ENCODE assay signal across 7 cellular contexts in the genomic region with DNA sequence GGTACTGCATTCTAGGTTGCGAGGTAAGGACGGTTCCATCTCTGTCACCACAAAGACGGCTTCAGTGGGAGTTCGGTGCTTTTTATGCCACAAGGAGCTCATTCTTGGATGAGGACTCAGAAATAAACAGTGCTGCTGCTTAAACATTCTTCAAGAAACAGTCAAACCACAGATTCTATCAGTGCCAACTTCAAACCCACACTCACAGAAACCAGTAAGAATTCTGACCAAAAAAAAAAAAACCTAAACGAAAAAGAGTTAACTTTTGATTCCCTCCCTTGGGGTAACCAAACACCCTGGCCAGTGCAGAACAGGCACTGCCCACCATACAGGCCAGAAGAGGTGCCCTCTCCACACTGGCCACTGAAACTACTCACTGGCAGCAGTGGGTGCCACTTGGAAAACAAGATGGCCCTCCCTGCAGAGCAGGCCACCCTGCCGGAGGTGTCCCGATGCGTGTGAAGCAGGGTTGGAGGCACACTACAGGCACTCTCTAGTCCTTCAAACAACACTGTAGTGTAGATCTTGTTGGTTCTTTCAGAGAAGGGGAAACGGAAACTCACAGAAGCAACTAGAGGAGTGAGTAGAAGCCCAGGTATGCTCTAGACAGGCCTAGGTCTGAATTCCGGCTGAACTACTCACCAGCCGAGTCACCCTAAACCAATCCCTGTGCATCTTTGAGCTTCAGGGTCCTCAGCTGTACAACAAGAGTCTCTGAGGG.
DNase-seq lines count a peak whose midpoint lies in the region; ATAC-seq and TF ChIP-seq lines count a peak whose summit lies in the region.

No MANE protein-coding gene starts in this region.

- H3K4me3 Mint-ChIP-seq in T-helper 1 cell treated with Interleukin-12 subunit alpha and Interleukin-12 subunit beta and Interleukin-4 antibody, amounts not matched to agents 30 μg/mL and 1 μg/mL, for 36 hours = no peak overlapping the region

- H3K4me3 ChIP-seq in cardiac fibroblast (replicated peaks in 1 of 2; ENCODE audit: low read depth in 2 of 2, low read length in 2 of 2) (no peak overlapping the region), right atrium auricular region (no peak overlapping the region)

- no peaks in the 10 kb centered on the region for H3K36me3 Mint-ChIP-seq in T-helper 1 cell treated with Interleukin-12 subunit alpha and Interleukin-12 subunit beta and Interleukin-4 antibody, amounts not matched to agents 30 μg/mL and 1 μg/mL, for 36 hours (ENCODE audit: low read depth)

- ATAC-seq in GM18517 (IDR thresholded peaks at IDR 0.05; ENCODE audit: unreplicated experiment) = no peak
- no peak for ATAC-seq in HG02870 (IDR thresholded peaks at IDR 0.05; ENCODE audit: unreplicated experiment)

- peaks cover 11% of the 10 kb centered on the region for H3K4me1 Mint-ChIP-seq in T-helper 1 cell treated with Interleukin-12 subunit alpha and Interleukin-12 subunit beta and Interleukin-4 antibody, amounts not matched to agents 30 μg/mL and 1 μg/mL, for 36 hours (ENCODE audit: low read depth)

- no peaks in the 10 kb centered on the region for H3K9me3 ChIP-seq in right atrium auricular region

- H3K27me3 Mint-ChIP-seq in T-helper 1 cell treated with Interleukin-12 subunit alpha and Interleukin-12 subunit beta and Interleukin-4 antibody, amounts not matched to agents 30 μg/mL and 1 μg/mL, for 36 hours (ENCODE audit: low read depth) = no peaks in the 10 kb centered on the region

- H3K36me3 ChIP-seq in right atrium auricular region = no peaks in the 10 kb centered on the region

- peaks cover 0 to 21% of the 10 kb centered on the region in 2 donors for H3K4me1 ChIP-seq in right atrium auricular region

- peak; percentile 79 for DNase-seq in HCEC 1CT
- DNase-seq in cardiac fibroblast (ENCODE audit: low read depth in 2 of 2) = peak; percentile 58 to 71
- DNase-seq in renal cortical epithelial cell (ENCODE audit: low read depth) = peak; percentile 80
- DNase-seq in right atrium auricular region (ENCODE audit: low spot score) = no peak

- no peaks in the 10 kb centered on the region for H3K27me3 ChIP-seq in right atrium auricular region

- no peaks in the 10 kb centered on the region for H3K9me3 Mint-ChIP-seq in T-helper 1 cell treated with Interleukin-12 subunit alpha and Interleukin-12 subunit beta and Interleukin-4 antibody, amounts not matched to agents 30 μg/mL and 1 μg/mL, for 36 hours

- peak overlapping the region; percentile 28 for H3K27ac Mint-ChIP-seq in T-helper 1 cell treated with Interleukin-12 subunit alpha and Interleukin-12 subunit beta and Interleukin-4 antibody, amounts not matched to agents 30 μg/mL and 1 μg/mL, for 36 hours

- TF ChIP-seq CTCF in cardiac fibroblast (IDR thresholded peaks at IDR 0.05; ENCODE audit: low read depth, low read length) (no peak), right atrium auricular region (IDR thresholded peaks at IDR 0.05) (no peak)

- H3K27ac ChIP-seq in right atrium auricular region = no peak overlapping the region
